Comparison of ENCODE assay signal across 1 cellular context in genomic region chr13:102599451-102600012, GRCh38.
TF ChIP-seq lines count a peak whose summit lies in the region.

No MANE protein-coding gene starts in this region.

TF ChIP-seq in HepG2, 621 proteins besides CTCF, POLR2A, EP300 and RAD21 (continued from another document):
- TF ChIP-seq ZBTB37 (CRISPR knock-in tag; IDR thresholded peaks at IDR 0.05) (no peak), ZNF652 (CRISPR knock-in tag; IDR thresholded peaks at IDR 0.05; ENCODE audit: borderline replicate concordance, low read depth) (no peak), JUND (CRISPR knock-in tag; IDR thresholded peaks at IDR 0.05) (no peak)
